In the genomic region with DNA sequence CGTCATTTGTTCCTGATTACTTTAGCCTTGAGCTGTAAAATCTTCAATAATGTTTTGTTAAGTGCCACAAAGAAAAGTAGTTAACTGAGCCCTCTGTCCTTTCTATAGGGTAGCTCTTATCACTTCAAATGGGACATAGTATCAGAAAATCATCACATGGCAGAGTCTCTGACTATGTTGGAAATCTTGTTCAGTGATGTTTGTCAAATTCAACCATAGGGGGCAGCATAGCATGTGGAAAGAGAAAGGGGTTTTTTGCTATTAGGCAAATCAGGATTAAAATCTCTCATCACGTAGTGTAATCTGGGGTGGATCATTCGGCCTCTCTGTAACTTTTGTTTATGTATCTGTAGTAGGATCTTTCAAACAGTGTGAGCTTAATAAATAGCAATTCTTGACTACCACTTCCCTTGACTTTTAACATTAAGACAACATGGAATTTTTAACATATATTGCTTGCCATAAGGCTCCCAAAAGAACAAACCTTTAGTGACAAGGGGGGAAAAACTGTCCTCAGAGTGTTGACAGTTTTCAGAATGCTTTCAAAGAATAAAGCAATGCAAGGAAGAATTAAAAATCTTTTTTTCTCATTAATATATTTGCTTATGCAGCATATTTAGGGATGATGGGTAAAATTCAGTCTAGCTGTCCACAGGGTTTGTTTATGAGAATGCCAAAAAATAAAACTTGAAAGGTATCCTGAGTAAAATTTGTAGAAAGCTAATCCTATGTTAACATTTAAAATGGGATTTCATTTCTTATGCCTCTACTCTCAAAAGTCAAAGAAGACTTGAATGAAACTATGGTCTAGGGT, we compare ENCODE assay signal across 8 cellular contexts.
DNase-seq lines count a peak whose midpoint lies in the region; ATAC-seq, FAIRE-seq and TF ChIP-seq lines count a peak whose summit lies in the region.

No MANE protein-coding gene starts in this region.

- no peak overlapping the region for H3K27ac Mint-ChIP-seq in T-helper 2 cell treated with Interferon-gamma antibody and Interleukin-4, amounts not matched to agents 5 μg/mL and 100 μg/mL, for 36 hours

- H3K36me3 Mint-ChIP-seq in T-helper 2 cell treated with Interferon-gamma antibody and Interleukin-4, amounts not matched to agents 5 μg/mL and 100 μg/mL, for 36 hours (ENCODE audit: low read depth) = peaks cover 5% of the 10 kb centered on the region

- TF ChIP-seq CTCF in AG09319 (IDR thresholded peaks at IDR 0.05; ENCODE audit: low read depth, low read length) (peak; percentile 58), NB4 (IDR thresholded peaks at IDR 0.05; ENCODE audit: low read depth, low read length) (peak; percentile 61), astrocyte of the spinal cord (IDR thresholded peaks at IDR 0.05; ENCODE audit: low read depth, low read length) (peak; percentile 61)

- peak; percentile 80 for FAIRE-seq in G401.6 (lab: Jason Lieb, UNC)

- H3K4me3 Mint-ChIP-seq in T-helper 2 cell treated with Interferon-gamma antibody and Interleukin-4, amounts not matched to agents 5 μg/mL and 100 μg/mL, for 36 hours = no peak overlapping the region

- ATAC-seq in HG02763 (IDR thresholded peaks at IDR 0.05; ENCODE audit: unreplicated experiment) = no peak

- H3K4me3 ChIP-seq in NB4 (ENCODE audit: low read depth, low read length) (no peak overlapping the region), astrocyte of the spinal cord (ENCODE audit: low read depth, low read length) (no peak overlapping the region)

- no peak for TF ChIP-seq POLR2A in NB4 (IDR thresholded peaks at IDR 0.05; ENCODE audit: extremely low read depth, insufficient read length)

- no peaks in the 10 kb centered on the region for H3K27me3 Mint-ChIP-seq in T-helper 2 cell treated with Interferon-gamma antibody and Interleukin-4, amounts not matched to agents 5 μg/mL and 100 μg/mL, for 36 hours (ENCODE audit: low read depth)

- H3K9me3 Mint-ChIP-seq in T-helper 2 cell treated with Interferon-gamma antibody and Interleukin-4, amounts not matched to agents 5 μg/mL and 100 μg/mL, for 36 hours = no peaks in the 10 kb centered on the region

- peaks cover 3% of the 10 kb centered on the region for H3K4me1 Mint-ChIP-seq in T-helper 2 cell treated with Interferon-gamma antibody and Interleukin-4, amounts not matched to agents 5 μg/mL and 100 μg/mL, for 36 hours (ENCODE audit: low read depth)

- in situ Hi-C loops in astrocyte of the spinal cord (cut with HindIII; ENCODE audit: low sequenced_read_pairs) = no loop called here

- DNase-seq in AG09319 (ENCODE audit: extremely low read depth, low read depth) (no peak), NB4 (ENCODE audit: low read depth) (peak; percentile 53), astrocyte of the spinal cord (ENCODE audit: low read depth, low spot score) (peak; percentile 29), kidney tubule cell (ENCODE audit: low spot score) (peak; percentile 52), NCI-H226 (no peak)
- no peak for DNase-seq in T-helper 2 cell treated with Interferon-gamma antibody and Interleukin-4, amounts not matched to agents 5 μg/mL and 100 μg/mL, for 36 hours (ENCODE audit: low spot score)

Comparison
In these comparisons a context has a peak if more than half of its experiments do, and no peak if none do; other contexts are left out.
1. DNase-seq: peak in NB4 (single experiment), astrocyte of the spinal cord (single experiment) and kidney tubule cell (single experiment); none in AG09319 (single experiment), NCI-H226 (single experiment) and T-helper 2 cell treated with Interferon-gamma antibody and Interleukin-4, amounts not matched to agents 5 μg/mL and 100 μg/mL, for 36 hours (single experiment).
2. Peak in every context shown above with its lines, with median percentiles within 50 percentile points of each other: CTCF ChIP-seq.